29 cellular contexts compared by ENCODE assay signal in the genomic region with DNA sequence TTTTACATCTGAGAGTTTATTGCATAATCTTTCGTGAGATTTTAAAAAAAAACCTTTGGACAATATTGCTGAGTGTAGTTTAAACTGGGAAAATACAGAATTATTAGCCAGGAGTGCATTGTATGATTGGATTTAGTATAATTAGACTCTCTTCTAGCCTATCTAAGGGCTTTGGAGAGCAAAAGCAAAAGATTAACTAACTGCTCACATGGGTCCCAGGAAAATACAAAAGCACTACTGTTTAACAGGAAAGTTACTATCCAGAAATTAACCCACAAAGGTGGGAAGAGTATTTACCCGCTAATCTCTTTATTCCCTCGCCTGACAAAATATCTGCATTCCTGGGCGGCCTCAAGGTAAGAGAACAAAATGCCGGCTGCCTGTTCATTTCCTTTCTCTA.
"Had no signal": no experiment of that assay in that cellular context is flagged by ENCODE, and none has a peak within 500 bp of the region (broad histone marks: within the 10 kb centered on the region; RNA-seq: fewer than 3 reads in every experiment).

No MANE protein-coding gene starts in this region.

- H3K9me3 Mint-ChIP-seq: activated T-cell treated with anti-CD3 and anti-CD28 coated beads, Interleukin-2, amount 50 U/mL, for 72 hours; mesothelial cell of epicardium; naive B cell; neural crest cell; stimulated activated naive B cell treated with anti-CD40 and anti-IgM and Interleukin-4, amounts not matched to agents 10 μg/mL and 1 μg/mL and 100 μg/mL, for 72 hours; T-helper 1 cell treated with Interleukin-12 subunit alpha and Interleukin-12 subunit beta and Interleukin-4 antibody, amounts not matched to agents 30 μg/mL and 1 μg/mL, for 36 hours had no signal

- FAIRE-seq: colon, frontal cortex, islet of Langerhans, TTC549 had no signal

- H3K4me3 Mint-ChIP-seq: activated naive CD8-positive, alpha-beta T cell; activated T-cell treated with anti-CD3 and anti-CD28 coated beads, Interleukin-2, amount 50 U/mL, for 72 hours; mesothelial cell of epicardium; naive B cell; neural crest cell; stimulated activated naive B cell treated with anti-CD40 and anti-IgM and Interleukin-4, amounts not matched to agents 10 μg/mL and 1 μg/mL and 100 μg/mL, for 72 hours; T-helper 1 cell treated with Interleukin-12 subunit alpha and Interleukin-12 subunit beta and Interleukin-4 antibody, amounts not matched to agents 30 μg/mL and 1 μg/mL, for 36 hours had no signal

- H3K4me1 Mint-ChIP-seq: mesothelial cell of epicardium; naive B cell; neural crest cell; stimulated activated naive B cell treated with anti-CD40 and anti-IgM and Interleukin-4, amounts not matched to agents 10 μg/mL and 1 μg/mL and 100 μg/mL, for 72 hours had no signal

- H3K27ac ChIP-seq: epithelial cell of prostate, sigmoid colon, suprapubic skin, tibial artery, VCaP had no signal

- H3K4me1 ChIP-seq: sigmoid colon, suprapubic skin, tibial artery had no signal

- H3K27me3 Mint-ChIP-seq: activated naive CD8-positive, alpha-beta T cell; naive B cell; stimulated activated naive B cell treated with anti-CD40 and anti-IgM and Interleukin-4, amounts not matched to agents 10 μg/mL and 1 μg/mL and 100 μg/mL, for 72 hours had no signal

- H3K27me3 ChIP-seq: sigmoid colon, suprapubic skin, tibial artery had no signal

- H3K36me3 Mint-ChIP-seq: activated naive CD8-positive, alpha-beta T cell; mesothelial cell of epicardium; naive B cell; stimulated activated naive B cell treated with anti-CD40 and anti-IgM and Interleukin-4, amounts not matched to agents 10 μg/mL and 1 μg/mL and 100 μg/mL, for 72 hours had no signal

- H3K36me3 ChIP-seq: sigmoid colon, suprapubic skin, tibial artery had no signal

- H3K4me3 ChIP-seq: sigmoid colon, suprapubic skin, tibial artery had no signal

- H3K9me3 ChIP-seq: sigmoid colon, suprapubic skin, tibial artery had no signal

- H3K27ac Mint-ChIP-seq: activated naive CD8-positive, alpha-beta T cell; activated T-cell treated with anti-CD3 and anti-CD28 coated beads, Interleukin-2, amount 50 U/mL, for 72 hours; mesothelial cell of epicardium; naive B cell; stimulated activated naive B cell treated with anti-CD40 and anti-IgM and Interleukin-4, amounts not matched to agents 10 μg/mL and 1 μg/mL and 100 μg/mL, for 72 hours; T-helper 1 cell treated with Interleukin-12 subunit alpha and Interleukin-12 subunit beta and Interleukin-4 antibody, amounts not matched to agents 30 μg/mL and 1 μg/mL, for 36 hours had no signal

- DNase-seq: activated CD4-positive, alpha-beta T cell treated with anti-CD3 and anti-CD28 coated beads for 4 hours; activated CD4-positive, alpha-beta T cell treated with anti-CD3 and anti-CD28 coated beads, Interleukin-2, amount 50 U/mL, for 4 hours; activated effector memory CD4-positive, alpha-beta T cell treated with Interleukin-2 at 50 U/mL for 16 hours; activated naive CD4-positive, alpha-beta T cell treated with Interleukin-2 at 50 U/mL for 16 hours; activated T-cell treated with anti-CD3 and anti-CD28 coated beads for 4 hours; activated T-cell treated with anti-CD3 and anti-CD28 coated beads, Interleukin-2, amount 50 U/mL, for 72 hours; anterior cingulate cortex; dermis blood vessel endothelial cell; effector CD4-positive, alpha-beta T cell; naive B cell; retina; sigmoid colon; small intestine; stimulated activated CD4-positive, alpha-beta T cell treated with anti-CD3 and anti-CD28 coated beads, Interleukin-15, amount 100 ng/mL, for 24 hours; stimulated activated CD4-positive, alpha-beta T cell treated with anti-CD3 and anti-CD28 coated beads, Interleukin-2, amount 100 ng/mL, for 24 hours; stimulated activated naive B cell treated with anti-CD40 and anti-IgM and Interleukin-4, amounts not matched to agents 10 μg/mL and 1 μg/mL and 100 μg/mL, for 72 hours; T-helper 9 cell; tibial artery had no signal
